1 cellular context compared by ENCODE assay signal in genomic region chr17:82112181-82112865, GRCh38.
TF ChIP-seq lines count a peak whose summit lies in the region.

No MANE protein-coding gene starts in this region.

TF ChIP-seq in HepG2, 621 proteins besides CTCF, POLR2A, EP300 and RAD21:
- no peak for TF ChIP-seq SNAPC2 (CRISPR knock-in tag; IDR thresholded peaks at IDR 0.05)
- TF ChIP-seq, protein P1, sequence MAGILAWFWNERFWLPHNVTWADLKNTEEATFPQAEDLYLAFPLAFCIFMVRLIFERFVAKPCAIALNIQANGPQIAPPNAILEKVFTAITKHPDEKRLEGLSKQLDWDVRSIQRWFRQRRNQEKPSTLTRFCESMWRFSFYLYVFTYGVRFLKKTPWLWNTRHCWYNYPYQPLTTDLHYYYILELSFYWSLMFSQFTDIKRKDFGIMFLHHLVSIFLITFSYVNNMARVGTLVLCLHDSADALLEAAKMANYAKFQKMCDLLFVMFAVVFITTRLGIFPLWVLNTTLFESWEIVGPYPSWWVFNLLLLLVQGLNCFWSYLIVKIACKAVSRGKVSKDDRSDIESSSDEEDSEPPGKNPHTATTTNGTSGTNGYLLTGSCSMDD (CRISPR knock-in tag; IDR thresholded peaks at IDR 0.05), result no peak
- no peak for TF ChIP-seq JUN (CRISPR knock-in tag; IDR thresholded peaks at IDR 0.05)
- TF ChIP-seq GPN1 (CRISPR knock-in tag; IDR thresholded peaks at IDR 0.05; ENCODE audit: borderline replicate concordance), result no peak
- TF ChIP-seq ZNF770 (CRISPR knock-in tag; IDR thresholded peaks at IDR 0.05), result no peak
- no peak for TF ChIP-seq KAT2B (IDR thresholded peaks at IDR 0.05; ENCODE audit: borderline replicate concordance, low read depth, low read length)
- TF ChIP-seq, protein P2, sequence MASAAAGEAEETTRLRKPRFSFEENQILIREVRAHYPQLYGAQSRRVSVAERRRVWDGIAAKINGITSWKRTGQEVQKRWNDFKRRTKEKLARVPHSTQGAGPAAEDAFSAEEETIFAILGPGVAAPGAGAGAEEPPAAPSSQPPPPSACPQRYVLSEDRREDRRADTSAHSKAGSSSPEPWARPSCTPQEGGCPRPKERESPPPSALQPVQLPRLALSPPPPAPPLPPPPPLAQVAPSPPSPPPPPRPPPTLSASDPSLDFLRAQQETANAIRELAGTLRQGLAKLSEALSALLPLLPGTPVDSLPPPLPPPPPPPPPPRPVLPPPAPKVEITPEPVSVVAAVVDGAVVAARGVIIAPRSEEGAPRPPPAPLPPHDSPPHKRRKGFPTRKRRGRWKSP (CRISPR knock-in tag; IDR thresholded peaks at IDR 0.05), result no peak
- no peak for TF ChIP-seq SIN3A (IDR thresholded peaks at IDR 0.05; ENCODE audit: borderline replicate concordance, low read depth, low read length)
- TF ChIP-seq NAIF1 (CRISPR knock-in tag; IDR thresholded peaks at IDR 0.05; ENCODE audit: borderline replicate concordance), result no peak
- no peak for TF ChIP-seq MTF1 (CRISPR knock-in tag; IDR thresholded peaks at IDR 0.05)
- TF ChIP-seq NFE2L1 (CRISPR knock-in tag; IDR thresholded peaks at IDR 0.05; ENCODE audit: borderline replicate concordance), result no peak
- no peak for TF ChIP-seq ZNF337 (CRISPR knock-in tag; IDR thresholded peaks at IDR 0.05; ENCODE audit: borderline replicate concordance, low read depth)
- no peak for TF ChIP-seq SOX5 (CRISPR knock-in tag; IDR thresholded peaks at IDR 0.05; ENCODE audit: borderline replicate concordance)
- no peak for TF ChIP-seq ZSCAN25 (CRISPR knock-in tag; IDR thresholded peaks at IDR 0.05)
- no peak for TF ChIP-seq CAMTA2 (CRISPR knock-in tag; IDR thresholded peaks at IDR 0.05; ENCODE audit: borderline replicate concordance)
- TF ChIP-seq HHEX (CRISPR knock-in tag; IDR thresholded peaks at IDR 0.05), result no peak
- TF ChIP-seq ZBTB42 (CRISPR knock-in tag; IDR thresholded peaks at IDR 0.05), result no peak
